15 cellular contexts compared by ENCODE assay signal in genomic region chr15:75721462-75721922, GRCh38. TPM values are rescaled to one million over a fixed set of nuclear protein-coding genes. Genes with fewer than 3 reads are reported as not detected.
DNase-seq lines count a peak whose midpoint lies in the region; ATAC-seq and TF ChIP-seq lines count a peak whose summit lies in the region.
"Had no signal": no experiment of that assay in that cellular context is flagged by ENCODE, and none has a peak within 500 bp of the region (broad histone marks: within the 10 kb centered on the region; RNA-seq: fewer than 3 reads in every experiment).

No MANE protein-coding gene starts in this region.

- no peak overlapping the region for H3K4ac ChIP-seq in IMR-90 (ENCODE audit: low read depth, low read length)

- H2AK9ac ChIP-seq in IMR-90 (replicated peaks; ENCODE audit: low read depth, low read length, poor library complexity), result no peak overlapping the region

- in situ Hi-C loops in IMR-90 (cut with MboI; ENCODE audit: low sequenced_read_pairs), result loop anchor here (10.0 kb wide), 1 partner anchor 57 kb away; no protein-coding TSS in a partner anchor

- no peak for ATAC-seq in IMR-90 (ENCODE audit: low read depth)

- CTCF ChIA-PET in IMR-90 (lab: Yijun Ruan, JAX), result no interaction called here

- TF ChIP-seq EP300 in esophagus muscularis mucosa (IDR thresholded peaks at IDR 0.05), result no peak

- H3K4me3 ChIP-seq in IMR-90 (ENCODE audit: insufficient read depth, low read depth, low read length) (no peak overlapping the region), esophagus muscularis mucosa (no peak overlapping the region)
- H3K4me3 ChIP-seq: left ventricle myocardium inferior, MG63 had no signal

- no peaks in the 10 kb centered on the region for H3K27me3 Mint-ChIP-seq in T-helper 1 cell treated with Interleukin-12 subunit alpha and Interleukin-12 subunit beta and Interleukin-4 antibody, amounts not matched to agents 30 μg/mL and 1 μg/mL, for 36 hours (ENCODE audit: low read depth)
- no peaks in the 10 kb centered on the region for H3K27me3 Mint-ChIP-seq in osteocyte (ENCODE audit: unreplicated experiment)

- H3K36me3 ChIP-seq in IMR-90 (ENCODE audit: control insufficient read depth, insufficient read depth, low read length) (no peaks in the 10 kb centered on the region), esophagus muscularis mucosa (no peaks in the 10 kb centered on the region)
- H3K36me3 ChIP-seq: left ventricle myocardium inferior, MG63 had no signal

- no peak for TF ChIP-seq RAD21 in IMR-90 (IDR thresholded peaks at IDR 0.05; ENCODE audit: low read length)

- no peak overlapping the region for H2BK20ac ChIP-seq in IMR-90 (ENCODE audit: low read depth, low read length)

- DNase-seq in T-helper 1 cell (no peak), IMR-90 (no peak), esophagus muscularis mucosa (ENCODE audit: extremely low spot score) (no peak), osteocyte (ENCODE audit: extremely low spot score, unreplicated experiment) (no peak), NCI-H2081 (lab: John Stamatoyannopoulos, UW) (no peak), SIG-M5 (lab: John Stamatoyannopoulos, UW) (no peak), nucleus accumbens (lab: John Stamatoyannopoulos, UW) (no peak)
- DNase-seq: activated gamma-delta T cell treated with Interleukin-2 at 50 U/mL for 16 hours; effector memory CD4-positive, alpha-beta T cell had no signal

- intact Hi-C loops in IMR-90 (cut with micrococcal nuclease), result no loop called here
- intact Hi-C loops in esophagus muscularis mucosa (cut with DNase I), result no loop called here

- TF ChIP-seq POLR2A in IMR-90 (IDR thresholded peaks at IDR 0.05; ENCODE audit: low read depth, low read length) (no peak), esophagus muscularis mucosa (IDR thresholded peaks at IDR 0.05; ENCODE audit: low read depth) (no peak)

- peaks cover 4% of the 10 kb centered on the region for H3K4me1 Mint-ChIP-seq in T-helper 1 cell treated with Interleukin-12 subunit alpha and Interleukin-12 subunit beta and Interleukin-4 antibody, amounts not matched to agents 30 μg/mL and 1 μg/mL, for 36 hours (ENCODE audit: low read depth)
- peaks cover 28% of the 10 kb centered on the region for H3K4me1 Mint-ChIP-seq in osteocyte (ENCODE audit: unreplicated experiment)

- no peak overlapping the region for H2BK120ac ChIP-seq in IMR-90 (ENCODE audit: low read depth, low read length)

- H3K27ac Mint-ChIP-seq in T-helper 1 cell treated with Interleukin-12 subunit alpha and Interleukin-12 subunit beta and Interleukin-4 antibody, amounts not matched to agents 30 μg/mL and 1 μg/mL, for 36 hours, result peak overlapping the region; percentile 21
- peak overlapping the region; percentile 48 for H3K27ac Mint-ChIP-seq in osteocyte (ENCODE audit: unreplicated experiment)
- H3K27ac Mint-ChIP-seq: T-cell had no signal

- TF ChIP-seq CTCF in IMR-90 (conservative IDR thresholded peaks at IDR 0.05; ENCODE audit: low read depth, low read length) (no peak), esophagus muscularis mucosa (IDR thresholded peaks at IDR 0.05) (no peak), osteocyte (IDR thresholded peaks at IDR 0.05) (no peak)

- no peak overlapping the region for H3K4me2 ChIP-seq in IMR-90 (ENCODE audit: low read depth, low read length)

- H3K14ac ChIP-seq in IMR-90 (replicated peaks; ENCODE audit: low read depth, low read length), result no peak overlapping the region

- no peaks in the 10 kb centered on the region; a peak in 1 of 4 replicates for H3K79me1 ChIP-seq in IMR-90 (ENCODE audit: low read depth in 1 of 2, low read length in 2 of 2)

- H3K18ac ChIP-seq in IMR-90 (ENCODE audit: low read depth, low read length), result no peak overlapping the region

- no peak overlapping the region for H3K9ac ChIP-seq in IMR-90 (ENCODE audit: low read depth, low read length)

- no peak overlapping the region for H2AFZ ChIP-seq in IMR-90 (replicated peaks; ENCODE audit: low read length, poor library complexity)

- H3K9me3 Mint-ChIP-seq in T-helper 1 cell treated with Interleukin-12 subunit alpha and Interleukin-12 subunit beta and Interleukin-4 antibody, amounts not matched to agents 30 μg/mL and 1 μg/mL, for 36 hours, result no peaks in the 10 kb centered on the region
- no peaks in the 10 kb centered on the region for H3K9me3 Mint-ChIP-seq in osteocyte (ENCODE audit: unreplicated experiment)
- H3K9me3 Mint-ChIP-seq: T-cell had no signal

- H4K8ac ChIP-seq in IMR-90 (ENCODE audit: low read depth in 2 of 2, low read length in 2 of 2), result no peak overlapping the region

- H3K4me1 ChIP-seq in IMR-90 (ENCODE audit: control insufficient read depth, insufficient read depth, low read length), result peaks cover 21% of the 10 kb centered on the region
- peaks cover 17 to 79% (median 75%) of the 10 kb centered on the region in 4 donors for H3K4me1 ChIP-seq in esophagus muscularis mucosa

- BruUV-seq in IMR-90 (replicated peaks; lab: Mats Ljungman, UMichigan), result no TSS peak

- no peaks in the 10 kb centered on the region for H3K36me3 Mint-ChIP-seq in T-helper 1 cell treated with Interleukin-12 subunit alpha and Interleukin-12 subunit beta and Interleukin-4 antibody, amounts not matched to agents 30 μg/mL and 1 μg/mL, for 36 hours (ENCODE audit: low read depth)
- no peaks in the 10 kb centered on the region for H3K36me3 Mint-ChIP-seq in osteocyte (ENCODE audit: unreplicated experiment)
- H3K36me3 Mint-ChIP-seq: T-cell had no signal

- H3K4me3 Mint-ChIP-seq in T-helper 1 cell treated with Interleukin-12 subunit alpha and Interleukin-12 subunit beta and Interleukin-4 antibody, amounts not matched to agents 30 μg/mL and 1 μg/mL, for 36 hours, result no peak overlapping the region
- no peak overlapping the region for H3K4me3 Mint-ChIP-seq in osteocyte (ENCODE audit: unreplicated experiment)
- H3K4me3 Mint-ChIP-seq: T-cell had no signal

- H3K56ac ChIP-seq in IMR-90 (ENCODE audit: extremely low read depth, insufficient read depth, low read length), result no peak overlapping the region

- dilution Hi-C loops in IMR-90 (cut with HindIII; ENCODE audit: low sequenced_read_pairs, unreplicated experiment), result no loop called here

- no peak overlapping the region for H2BK15ac ChIP-seq in IMR-90 (ENCODE audit: low read depth, low read length)

- peaks cover 13% of the 10 kb centered on the region for H3K9me1 ChIP-seq in IMR-90 (ENCODE audit: insufficient read depth, low read length)

- H3K27ac ChIP-seq in IMR-90 (ENCODE audit: insufficient read depth, low read length), result no peak overlapping the region
- H3K27ac ChIP-seq in esophagus muscularis mucosa (replicated peaks in 1 of 4), result peak overlapping the region; percentile 84 to 89 (median 88)
- H3K27ac ChIP-seq: C4-2B, left ventricle myocardium inferior, VCaP had no signal

- no peak overlapping the region for H3K23ac ChIP-seq in IMR-90 (ENCODE audit: low read depth, low read length)

- H3K27me3 ChIP-seq in IMR-90 (ENCODE audit: control insufficient read depth, insufficient read depth, low read length), result no peaks in the 10 kb centered on the region
- H3K27me3 ChIP-seq in esophagus muscularis mucosa, result no peaks in the 10 kb centered on the region
- H3K27me3 ChIP-seq: MG63 had no signal

- H2AK5ac ChIP-seq in IMR-90 (ENCODE audit: low read depth, low read length), result peak overlapping the region; percentile 72

- POLR2A ChIA-PET in IMR-90 (lab: Charles Lee; ENCODE audit: unreplicated experiment), result no interaction called here

- H4K91ac ChIP-seq in IMR-90 (ENCODE audit: insufficient read depth, low read depth, low read length), result no peak overlapping the region

- no peak overlapping the region for H4K5ac ChIP-seq in IMR-90 (ENCODE audit: low read depth, low read length)

- H2BK5ac ChIP-seq in IMR-90 (ENCODE audit: low read depth, low read length, poor library complexity, severe bottlenecking), result no peak overlapping the region

- H3K9me3 ChIP-seq in IMR-90 (ENCODE audit: control insufficient read depth, insufficient read depth, low read length) (no peaks in the 10 kb centered on the region), esophagus muscularis mucosa (no peaks in the 10 kb centered on the region)
- H3K9me3 ChIP-seq: left ventricle myocardium inferior, MG63 had no signal

- H4K20me1 ChIP-seq in IMR-90 (ENCODE audit: insufficient read depth, low read length), result peaks cover 5% of the 10 kb centered on the region; the same call in 1 of the 2 replicates

- 100% methylated on average over 5 of the region's 12 CpGs; no CpG with 5 or more reads in 1 of the 2 experiments for WGBS in IMR-90 (ENCODE audit: extremely low coverage in 2 of 2, insufficient read length in 1 of 2), 2 experiments
- 90% methylated on average over 12 of the region's 12 CpGs for WGBS in esophagus muscularis mucosa

TF ChIP-seq in IMR-90, 13 proteins besides CTCF, POLR2A, EP300 and RAD21 (continues in another document):
- TF ChIP-seq USF2 (IDR thresholded peaks at IDR 0.05; ENCODE audit: low read depth, low read length) (no peak), MXI1 (IDR thresholded peaks at IDR 0.05; ENCODE audit: borderline replicate concordance, low read depth, low read length) (no peak), BHLHE40 (IDR thresholded peaks at IDR 0.05; ENCODE audit: low read depth, low read length) (no peak), NFE2L2 (IDR thresholded peaks at IDR 0.05; ENCODE audit: low read depth, low read length) (no peak), ELK1 (IDR thresholded peaks at IDR 0.05; ENCODE audit: borderline replicate concordance, low read depth, low read length) (no peak), MAZ (IDR thresholded peaks at IDR 0.05; ENCODE audit: borderline replicate concordance, low read depth, low read length) (no peak), SMC3 (IDR thresholded peaks at IDR 0.05; ENCODE audit: low read depth, low read length) (no peak)

RNA-seq across cellular contexts. Expression of gene CSPG4, which starts 8.8 kb away (rescaled TPM):
- 12.4 and 14.7 TPM in 2 replicates for total RNA-seq in IMR-90 (2012; rRNA removed)
- polyA plus RNA-seq in IMR-90 (2012; rRNA removed), result 28.4 and 35.6 TPM in 2 replicates
- polyA plus RNA-seq in IMR-90 (2012; cell fraction: cytosol; rRNA removed), result 15.6 and 23.3 TPM in 2 replicates
- 24.1 and 69.4 TPM in 2 replicates for polyA plus RNA-seq in IMR-90 (2012; cell fraction: nucleus; rRNA removed; ENCODE audit: low replicate concordance)
- total RNA-seq in esophagus muscularis mucosa, result 100 to 1,000 TPM; 133 to 386 (median 182) TPM
- 43.3 and 48.1 TPM in 2 replicates for total RNA-seq in osteocyte
